In the genomic region with DNA sequence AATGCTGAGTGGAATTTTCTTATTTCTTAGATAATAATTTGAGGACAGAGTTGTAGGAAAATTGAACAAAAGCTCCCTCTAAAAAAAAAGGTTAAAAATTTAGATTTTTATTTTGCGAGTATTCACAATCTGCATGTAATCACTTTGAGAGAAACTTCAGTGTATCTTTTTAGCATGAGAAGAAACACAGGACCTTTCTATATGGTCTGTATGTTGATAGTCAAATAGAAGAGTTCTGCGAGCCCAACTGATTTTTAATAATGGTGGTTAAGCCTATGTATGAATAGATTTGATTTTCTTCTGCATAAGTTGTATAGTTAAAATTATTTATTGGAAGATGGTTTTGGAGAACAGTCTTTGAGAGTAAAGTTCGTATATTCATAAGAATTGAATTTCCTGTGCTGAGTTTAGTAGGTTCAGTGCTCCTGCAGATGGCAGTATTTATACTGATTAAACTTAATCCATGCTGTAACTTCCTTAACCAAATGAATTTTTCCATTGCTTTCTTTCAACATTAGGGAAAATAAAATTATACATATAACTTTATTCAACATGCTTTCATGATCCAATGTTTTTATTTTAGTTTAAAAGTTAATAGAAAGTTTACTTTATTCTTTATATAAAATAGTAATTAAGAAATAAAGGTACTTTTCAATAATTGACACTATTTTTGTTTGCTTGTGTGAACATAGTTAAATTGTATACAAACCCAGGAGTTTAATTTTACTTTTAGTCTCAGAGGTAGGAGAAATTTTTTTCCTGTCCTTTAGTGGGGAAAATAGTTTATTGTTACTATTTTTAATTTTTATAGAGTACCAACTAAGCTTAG, we compare ENCODE assay signal across 9 cellular contexts. TPM values are rescaled to one million over a fixed set of nuclear protein-coding genes. Genes with fewer than 3 reads are reported as not detected.
DNase-seq lines count a peak whose midpoint lies in the region; ATAC-seq and TF ChIP-seq lines count a peak whose summit lies in the region.
"Had no signal": no experiment of that assay in that cellular context is flagged by ENCODE, and none has a peak within 500 bp of the region (broad histone marks: within the 10 kb centered on the region; RNA-seq: fewer than 3 reads in every experiment).

No MANE protein-coding gene starts in this region.

- TF ChIP-seq CTCF in AG04450 (IDR thresholded peaks at IDR 0.05; ENCODE audit: low read depth, low read length) (peak; percentile 57), H9 (conservative IDR thresholded peaks at IDR 0.05) (peak; percentile 66), kidney epithelial cell (IDR thresholded peaks at IDR 0.05; ENCODE audit: insufficient read depth, low read length, poor library complexity, severe bottlenecking) (peak; percentile 60)

- H3K27me3 Mint-ChIP-seq in H9 (ENCODE audit: low read depth) = no peaks in the 10 kb centered on the region

- H2BK120ac ChIP-seq in H9 (ENCODE audit: low read depth, low read length, poor library complexity, severe bottlenecking) = no peak overlapping the region

- no peak overlapping the region for H3K18ac ChIP-seq in H9 (ENCODE audit: insufficient read length, low read depth, low read length)

- H3K4me3 Mint-ChIP-seq in H9 = no peak overlapping the region

- no peak overlapping the region for H3K27ac ChIP-seq in AG04450 (ENCODE audit: low read depth, low read length)
- H3K27ac ChIP-seq in H9 (ENCODE audit: insufficient read length, low read depth, low read length) = no peak overlapping the region

- peaks cover 56% of the 10 kb centered on the region for H3K36me3 ChIP-seq in adipocyte (ENCODE audit: control insufficient read depth, insufficient read depth, low read length, severe bottlenecking)
- no peaks in the 10 kb centered on the region for H3K36me3 ChIP-seq in kidney epithelial cell (ENCODE audit: control insufficient read depth, insufficient read depth, low read length)

- H3K9ac ChIP-seq in H9 (ENCODE audit: extremely low read depth, insufficient read length, low read length) (no peak overlapping the region), adipocyte (ENCODE audit: low read length) (peak overlapping the region; percentile 34)

- ATAC-seq in HG02759 (IDR thresholded peaks at IDR 0.05; ENCODE audit: unreplicated experiment) (no peak), HG03342 (IDR thresholded peaks at IDR 0.05; ENCODE audit: unreplicated experiment) (no peak), HG03354 (IDR thresholded peaks at IDR 0.05; ENCODE audit: poor library complexity, severe bottlenecking, unreplicated experiment) (no peak)

- H2AFZ ChIP-seq in H9 (ENCODE audit: low read length) = no peak overlapping the region

- no peak overlapping the region for H2AK5ac ChIP-seq in H9 (ENCODE audit: insufficient read length, low read length)

- H3K4me1 Mint-ChIP-seq in H9 = no peaks in the 10 kb centered on the region

- H3K14ac ChIP-seq in H9 (ENCODE audit: insufficient read depth, low read length) = no peak overlapping the region

- no peaks in the 10 kb centered on the region for H3K23me2 ChIP-seq in H9 (ENCODE audit: insufficient read length, low read depth, low read length, poor library complexity, severe bottlenecking)

- H3T11ph ChIP-seq in H9 (ENCODE audit: low read length) = no peak overlapping the region

- no peak overlapping the region for H4K91ac ChIP-seq in H9 (ENCODE audit: insufficient read length, low read depth, low read length)

- H3K4ac ChIP-seq in H9 (ENCODE audit: low read depth, low read length) = no peak overlapping the region

- H3K9me3 ChIP-seq in AG04450 (ENCODE audit: control insufficient read depth, insufficient read depth, low read length) (no peaks in the 10 kb centered on the region), H9 (ENCODE audit: control insufficient read depth, low read depth, low read length) (no peaks in the 10 kb centered on the region), adipocyte (ENCODE audit: control insufficient read depth, low read length) (no peaks in the 10 kb centered on the region)

- H2BK15ac ChIP-seq in H9 (ENCODE audit: low read depth, low read length) = no peak overlapping the region

- no peak overlapping the region for H4K8ac ChIP-seq in H9 (replicated peaks; ENCODE audit: insufficient read length, low read depth, low read length)

- H3K56ac ChIP-seq in H9 (ENCODE audit: insufficient read length, low read depth, low read length) = no peak overlapping the region

- no peaks in the 10 kb centered on the region for H3K79me1 ChIP-seq in H9 (ENCODE audit: insufficient read depth, low read depth, low read length, poor library complexity, severe bottlenecking)

- peaks cover 31 to 70% (median 61%) of the 10 kb centered on the region in 3 experiments; a peak in 6 of 7 replicates for H3K36me3 Mint-ChIP-seq in H9 (ENCODE audit: insufficient read depth in 1 of 3, low read depth in 3 of 3)

- 100% methylated on average over 1 of the region's 3 CpGs for WGBS in H9 (ENCODE audit: extremely low coverage, insufficient read length, low lambda C conversion rate)

- no peak overlapping the region for H2BK20ac ChIP-seq in H9 (ENCODE audit: low read depth, low read length, poor library complexity, severe bottlenecking)

- CTCF ChIA-PET in AG04450 (lab: Charles Lee) = interaction anchor here (0.5 to 2.5 kb wide), 20 partner anchors 8 to 1622 kb away, joined by 3 to 14 read pairs (median 4); a partner anchor contains a TSS

- H3K4me1 ChIP-seq in H9 (ENCODE audit: insufficient read depth, low read length) (no peaks in the 10 kb centered on the region), adipocyte (ENCODE audit: control insufficient read depth, insufficient read depth, low read length) (peaks cover 11% of the 10 kb centered on the region)

- H3K4me3 ChIP-seq in AG04450 (ENCODE audit: low read depth, low read length) (no peak overlapping the region), adipocyte (ENCODE audit: low read length) (no peak overlapping the region), kidney epithelial cell (ENCODE audit: low read depth, low read length) (no peak overlapping the region)

- H3K27me3 ChIP-seq in AG04450 (ENCODE audit: control insufficient read depth, insufficient read depth, low read length) = no peaks in the 10 kb centered on the region
- H3K27me3 ChIP-seq in H9 (ENCODE audit: insufficient read depth, low read length) = no peaks in the 10 kb centered on the region
- no peaks in the 10 kb centered on the region for H3K27me3 ChIP-seq in adipocyte (replicated peaks; ENCODE audit: control insufficient read depth, insufficient read depth, low read length)
- H3K27me3 ChIP-seq in kidney epithelial cell (ENCODE audit: control insufficient read depth, insufficient read depth, low read length) = no peaks in the 10 kb centered on the region

- no peak overlapping the region for H3K23ac ChIP-seq in H9 (ENCODE audit: insufficient read length, low read depth, low read length)

- H3K27ac Mint-ChIP-seq in H9 = no peak overlapping the region; a peak in 1 of 7 replicates

- no peak overlapping the region for H3K4me2 ChIP-seq in H9 (ENCODE audit: insufficient read depth, insufficient read length, low read length)

- DNase-seq in AG04450 (ENCODE audit: low read depth, low spot score) (no peak), H9 (no peak), adipocyte (ENCODE audit: low read depth) (peak; percentile 68), kidney epithelial cell (ENCODE audit: low read depth) (no peak)
- DNase-seq in activated CD4-positive, CD25-positive, alpha-beta regulatory T cell treated with anti-CD3 and anti-CD28 coated beads, Interleukin-2, amount 50 U/mL, for 72 hours = no peak

- no peak overlapping the region for H2BK12ac ChIP-seq in H9 (ENCODE audit: insufficient read length, low read depth, low read length)

- H4K5ac ChIP-seq in H9 (ENCODE audit: insufficient read length, low read depth, low read length) = no peak overlapping the region

- no peaks in the 10 kb centered on the region for H4K20me1 ChIP-seq in H9 (ENCODE audit: control insufficient read depth, insufficient read depth, insufficient read length)

- no peak overlapping the region for H2BK5ac ChIP-seq in H9 (ENCODE audit: insufficient read length, low read length)

- POLR2A ChIA-PET in AG04450 (lab: Yijun Ruan, JAX) = no interaction called here

- H3K9me3 Mint-ChIP-seq in H9 = no peaks in the 10 kb centered on the region

- peaks cover 2% of the 10 kb centered on the region; the same call in 1 of the 2 replicates for H3K79me2 ChIP-seq in H9 (ENCODE audit: insufficient read depth, low read length)

RNA-seq across cellular contexts. Expression of a gene that starts 19.6 kb away (rescaled TPM):
- 43.1 and 46.4 TPM in 2 replicates for polyA plus RNA-seq in AG04450 (2011; rRNA removed)
- polyA minus RNA-seq in AG04450 (2011; rRNA and poly(A)+ RNA removed) = 78.2 and 83.5 TPM in 2 replicates
- total RNA-seq in H9 (2021) = 112 and 115 TPM in 2 replicates
- 50.1 and 55.0 TPM in 2 replicates for total RNA-seq in kidney epithelial cell

RNA-seq across cellular contexts. Expression of a gene that starts 49.3 kb away (rescaled TPM):
- not detected in 2 replicates for polyA plus RNA-seq in AG04450 (2011; rRNA removed)
- not detected in 2 replicates for polyA minus RNA-seq in AG04450 (2011; rRNA and poly(A)+ RNA removed)
- total RNA-seq in H9 (2021) = not detected in 2 replicates
- not detected in 2 replicates for total RNA-seq in kidney epithelial cell
- total RNA-seq: mononuclear cell had no signal
